ENCODE assay signal across 27 cellular contexts in genomic region chr1:147500309-147500839, GRCh38.
"Had no signal": no experiment of that assay in that cellular context is flagged by ENCODE, and none has a peak within 500 bp of the region (broad histone marks: within the 10 kb centered on the region; RNA-seq: fewer than 3 reads in every experiment).

No MANE protein-coding gene starts in this region.

- H3K4me1 Mint-ChIP-seq: activated CD4-positive, alpha-beta memory T cell treated with anti-CD3 and anti-CD28 coated beads, Interleukin-2, amount 10 ng/mL, durations not matched to agents 7 days and 5 days; activated T-helper 17 cell treated with anti-CD3 and anti-CD28 coated beads, Interleukin-2, amount 50 U/mL, for 72 hours had no signal

- ATAC-seq: activated CD4-positive, alpha-beta T cell treated with anti-CD3 and anti-CD28 coated beads for 36 hours; activated T-helper 17 cell treated with anti-CD3 and anti-CD28 coated beads, Interleukin-2, amount 50 U/mL, for 72 hours had no signal

- H2AFZ ChIP-seq: PC-9 had no signal

- H3K9me3 Mint-ChIP-seq: activated CD4-positive, alpha-beta memory T cell treated with anti-CD3 and anti-CD28 coated beads, Interleukin-2, amount 10 ng/mL, durations not matched to agents 7 days and 5 days; activated naive CD4-positive, alpha-beta T cell treated with anti-CD3 and anti-CD28 coated beads, Interleukin-2, amount 10 ng/mL, durations not matched to agents 7 days and 5 days; activated naive CD8-positive, alpha-beta T cell treated with anti-CD3 and anti-CD28 coated beads for 36 hours; activated T-helper 17 cell treated with anti-CD3 and anti-CD28 coated beads, Interleukin-2, amount 50 U/mL, for 72 hours had no signal

- H3K27ac ChIP-seq: KMS-11, PC-9, SK-N-MC, WERI-Rb-1 had no signal

- H3K9me3 ChIP-seq: MG63 had no signal

- H3K9ac ChIP-seq: KMS-11 had no signal

- H3K27ac Mint-ChIP-seq: activated CD4-positive, alpha-beta memory T cell treated with anti-CD3 and anti-CD28 coated beads, Interleukin-2, amount 10 ng/mL, durations not matched to agents 7 days and 5 days; activated CD4-positive, alpha-beta T cell treated with anti-CD3 and anti-CD28 coated beads for 36 hours; activated naive CD4-positive, alpha-beta T cell treated with anti-CD3 and anti-CD28 coated beads, Interleukin-2, amount 10 ng/mL, durations not matched to agents 7 days and 5 days; activated naive CD8-positive, alpha-beta T cell treated with anti-CD3 and anti-CD28 coated beads for 36 hours; activated T-helper 17 cell treated with anti-CD3 and anti-CD28 coated beads, Interleukin-2, amount 50 U/mL, for 72 hours had no signal

- H3K4me3 ChIP-seq: MG63, PC-9, SK-N-MC had no signal

- H3K4me2 ChIP-seq: KMS-11, PC-9 had no signal

- DNase-seq: activated CD4-positive, alpha-beta memory T cell treated with anti-CD3 and anti-CD28 coated beads, Interleukin-2, amount 10 ng/mL, durations not matched to agents 7 days and 5 days; activated CD4-positive, alpha-beta T cell treated with anti-CD3 and anti-CD28 coated beads for 36 hours; activated CD4-positive, alpha-beta T cell treated with anti-CD3 and anti-CD28 coated beads, Interleukin-2, amount 50 U/mL, for 1 hour; activated gamma-delta T cell treated with Interleukin-2 at 50 U/mL for 16 hours; activated naive CD4-positive, alpha-beta T cell treated with anti-CD3 and anti-CD28 coated beads, Interleukin-2, amount 10 ng/mL, durations not matched to agents 7 days and 5 days; activated naive CD8-positive, alpha-beta T cell treated with anti-CD3 and anti-CD28 coated beads for 36 hours; activated T-cell treated with anti-CD3 and anti-CD28 coated beads for 4 hours; activated T-cell treated with anti-CD3 and anti-CD28 coated beads, Interleukin-2, amount 50 U/mL, for 48 hours; caudate nucleus; MG63; MV-4-11; NCI-H1092 treated with DMSO at 0.1 percent for 48 hours; NCI-H1417 treated with DMSO at 0.1 percent for 48 hours; NCI-H1694; NCI-H2029; NCI-H2107; NCI-H2171 treated with DMSO at 0.1 percent for 48 hours; NCI-H226; NCI-H526 treated with DMSO at 0.1 percent for 48 hours; NCI-H82; NK-92 treated with Interleukin-12 subunit alpha and Interleukin-12 subunit beta, amount 100 ng/mL, for 24 hours; PC-9; T-helper 1 cell; WERI-Rb-1 had no signal

- H3K36me3 ChIP-seq: MG63, WERI-Rb-1 had no signal

- H3K36me3 Mint-ChIP-seq: activated naive CD4-positive, alpha-beta T cell treated with anti-CD3 and anti-CD28 coated beads, Interleukin-2, amount 10 ng/mL, durations not matched to agents 7 days and 5 days; activated naive CD8-positive, alpha-beta T cell treated with anti-CD3 and anti-CD28 coated beads for 36 hours had no signal

- H3K27me3 ChIP-seq: MG63 had no signal

- H3K4me3 Mint-ChIP-seq: activated CD4-positive, alpha-beta memory T cell treated with anti-CD3 and anti-CD28 coated beads, Interleukin-2, amount 10 ng/mL, durations not matched to agents 7 days and 5 days; activated CD4-positive, alpha-beta T cell treated with anti-CD3 and anti-CD28 coated beads for 36 hours; activated naive CD4-positive, alpha-beta T cell treated with anti-CD3 and anti-CD28 coated beads, Interleukin-2, amount 10 ng/mL, durations not matched to agents 7 days and 5 days; activated naive CD8-positive, alpha-beta T cell treated with anti-CD3 and anti-CD28 coated beads for 36 hours; activated T-helper 17 cell treated with anti-CD3 and anti-CD28 coated beads, Interleukin-2, amount 50 U/mL, for 72 hours had no signal
